In genomic region chr11:34655335-34656008, GRCh38 we compare ENCODE assay signal across 10 cellular contexts. TPM values are rescaled to one million over a fixed set of nuclear protein-coding genes. Genes with fewer than 3 reads are reported as not detected.
A peak's percentile ranks its signal among the peaks of the same experiment; 100 is the strongest.
DNase-seq lines count a peak whose midpoint lies in the region; ATAC-seq and TF ChIP-seq lines count a peak whose summit lies in the region.
"Had no signal": no experiment of that assay in that cellular context is flagged by ENCODE, and none has a peak within 500 bp of the region (broad histone marks: within the 10 kb centered on the region; RNA-seq: fewer than 3 reads in every experiment).

No MANE protein-coding gene starts in this region.

- H2BK120ac ChIP-seq in neuronal stem cell (ENCODE audit: low read depth, low read length) = no peak overlapping the region

- peak; percentile 46 for DNase-seq in AG08396 (ENCODE audit: low spot score)
- DNase-seq in NCI-H226 = peak; percentile 67
- DNase-seq in neuronal stem cell (ENCODE audit: low spot score) = no peak
- no peak for DNase-seq in mucosa of gallbladder (ENCODE audit: low spot score)
- no peak for DNase-seq in colonic mucosa
- no peak for DNase-seq in Right ventricle myocardium inferior (ENCODE audit: missing footprints)
- DNase-seq: activated naive CD8-positive, alpha-beta T cell treated with anti-CD3 and anti-CD28 coated beads, Interleukin-2, amount 10 ng/mL, durations not matched to agents 7 days and 5 days; sigmoid colon had no signal

- H4K8ac ChIP-seq in neuronal stem cell (ENCODE audit: low read depth, low read length) = no peak overlapping the region

- no peak overlapping the region for H2BK5ac ChIP-seq in neuronal stem cell (ENCODE audit: low read length)

- H3K36me3 ChIP-seq in neuronal stem cell (replicated peaks in 1 of 2; ENCODE audit: control insufficient read depth in 2 of 2, insufficient read depth in 2 of 2, low read length in 2 of 2) (no peaks in the 10 kb centered on the region), colonic mucosa (no peaks in the 10 kb centered on the region)
- H3K36me3 ChIP-seq: sigmoid colon had no signal

- no peak for TF ChIP-seq CTCF in colonic mucosa (IDR thresholded peaks at IDR 0.05)

- H2BK12ac ChIP-seq in neuronal stem cell (ENCODE audit: low read length) = no peak overlapping the region

- H3K9me3 ChIP-seq in neuronal stem cell (replicated peaks in 1 of 2; ENCODE audit: control insufficient read depth in 2 of 2, insufficient read depth in 1 of 2, low read depth in 1 of 2, low read length in 2 of 2) (no peaks in the 10 kb centered on the region), colonic mucosa (no peaks in the 10 kb centered on the region)
- H3K9me3 ChIP-seq: sigmoid colon had no signal

- H3K23ac ChIP-seq in neuronal stem cell (ENCODE audit: low read depth, low read length, poor library complexity) = no peak overlapping the region

- H3K4me1 ChIP-seq in neuronal stem cell (ENCODE audit: control insufficient read depth in 2 of 2, insufficient read depth in 1 of 2, low read depth in 1 of 2, low read length in 2 of 2) (peaks cover 13 to 29% of the 10 kb centered on the region in 2 donors), colonic mucosa (no peaks in the 10 kb centered on the region)
- H3K4me1 ChIP-seq: sigmoid colon had no signal

- H3K4ac ChIP-seq in neuronal stem cell (ENCODE audit: low read length) = no peak overlapping the region

- no peaks in the 10 kb centered on the region for H3K27me3 ChIP-seq in neuronal stem cell (ENCODE audit: control insufficient read depth in 3 of 3, insufficient read depth in 3 of 3, low read depth in 1 of 3, low read length in 3 of 3)
- H3K27me3 ChIP-seq in colonic mucosa = no peaks in the 10 kb centered on the region
- H3K27me3 ChIP-seq: sigmoid colon had no signal

- H2BK15ac ChIP-seq in neuronal stem cell (ENCODE audit: low read length) = no peak overlapping the region

- H3K9ac ChIP-seq in neuronal stem cell (ENCODE audit: low read depth, low read length, poor library complexity) (no peak overlapping the region), colonic mucosa (ENCODE audit: low read depth in 2 of 2, low read length in 2 of 2) (no peak overlapping the region)

- no CpG with 5 or more reads among the region's 2 CpGs for WGBS in neuronal stem cell (ENCODE audit: extremely low coverage in 2 of 2, insufficient read length in 2 of 2, insufficient replicate concordance in 1 of 2), 2 donors

- H3K4me2 ChIP-seq in neuronal stem cell (ENCODE audit: insufficient read depth, low read length, poor library complexity, severe bottlenecking) = no peak overlapping the region

- intact Hi-C loops in colonic mucosa (cut with DNase I) (no loop called here), Right ventricle myocardium inferior (cut with DNase I) (no loop called here)

- H3K18ac ChIP-seq in neuronal stem cell (ENCODE audit: low read length) = no peak overlapping the region

- H3K4me3 ChIP-seq in neuronal stem cell (ENCODE audit: low read length in 2 of 2) (no peak overlapping the region), colonic mucosa (no peak overlapping the region)
- H3K4me3 ChIP-seq: sigmoid colon had no signal

- no peak overlapping the region for H2AK5ac ChIP-seq in neuronal stem cell (ENCODE audit: low read depth, low read length)

- H3K79me1 ChIP-seq in neuronal stem cell (ENCODE audit: low read depth, low read length) = no peaks in the 10 kb centered on the region

- no peak overlapping the region for H4K91ac ChIP-seq in neuronal stem cell (ENCODE audit: low read depth, low read length, poor library complexity)

- peak overlapping the region; percentile 52 for H2AFZ ChIP-seq in neuronal stem cell (ENCODE audit: low read length)

- no peak overlapping the region for H3K14ac ChIP-seq in neuronal stem cell (ENCODE audit: low read length)

- no peak for ATAC-seq in HG02981 (IDR thresholded peaks at IDR 0.05; ENCODE audit: unreplicated experiment)
- no peak for ATAC-seq in Right ventricle myocardium inferior

- peak overlapping the region; percentile 86 for H3K27ac ChIP-seq in cingulate gyrus (ENCODE audit: low read depth, low read length)
- no peak overlapping the region for H3K27ac ChIP-seq in neuronal stem cell (replicated peaks; ENCODE audit: low read length)
- no peak overlapping the region for H3K27ac ChIP-seq in colonic mucosa
- H3K27ac ChIP-seq: sigmoid colon had no signal

RNA-seq across cellular contexts. Expression of gene EHF, which starts 34.6 kb away (rescaled TPM):
- polyA plus RNA-seq in neuronal stem cell (2013, experiment 1 of 2) = 0.07 TPM
- polyA plus RNA-seq in neuronal stem cell (2013, experiment 2 of 2) = 0.01 TPM
- total RNA-seq in mucosa of gallbladder (176 TPM), colonic mucosa (100 to 1,000 TPM; 289 to 316 TPM), Right ventricle myocardium inferior (2.9 TPM)
- total RNA-seq: activated naive CD8-positive, alpha-beta T cell treated with anti-CD3 and anti-CD28 coated beads, Interleukin-2, amount 10 ng/mL, durations not matched to agents 7 days and 5 days had no signal

Comparison
In these comparisons a context has a peak if more than half of its experiments do, and no peak if none do; other contexts are left out.
1. DNase-seq: peak in AG08396 (single experiment) and NCI-H226 (single experiment); none in neuronal stem cell (single experiment), mucosa of gallbladder (single experiment), colonic mucosa (single experiment) and Right ventricle myocardium inferior (single experiment).
2. RNA of gene EHF, which starts 34.6 kb away (total RNA-seq): 289 to 316 TPM in colonic mucosa and 176 TPM in mucosa of gallbladder (single experiment); 2.9 TPM in Right ventricle myocardium inferior (single experiment); every median in the first group is over 10 times any median in the second.